In the genomic region with DNA sequence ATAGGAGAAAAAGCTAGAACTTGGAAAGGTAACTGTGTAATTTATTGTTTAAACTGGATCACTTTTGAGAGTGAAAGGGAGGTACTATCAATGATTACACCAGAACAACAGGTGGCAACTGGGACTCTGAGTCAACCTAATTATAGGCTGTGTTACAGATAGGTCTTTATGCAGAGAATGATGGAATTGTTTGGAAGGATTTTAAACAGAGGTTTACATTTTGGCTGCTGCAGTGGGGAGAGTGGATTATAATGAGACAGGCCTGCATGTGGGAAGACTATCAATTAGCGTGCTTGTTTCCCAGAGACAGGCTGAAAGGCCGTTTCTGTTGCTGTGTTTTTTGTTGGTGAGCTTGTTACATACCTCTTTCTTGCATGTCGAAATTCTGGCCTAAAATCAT, we compare ENCODE assay signal across 17 cellular contexts.
DNase-seq lines count a peak whose midpoint lies in the region; ATAC-seq and TF ChIP-seq lines count a peak whose summit lies in the region.
"Had no signal": no experiment of that assay in that cellular context is flagged by ENCODE, and none has a peak within 500 bp of the region (broad histone marks: within the 10 kb centered on the region; RNA-seq: fewer than 3 reads in every experiment).

No MANE protein-coding gene starts in this region.

- H3K9me2 ChIP-seq in SK-N-SH: no peaks in the 10 kb centered on the region

- no peak overlapping the region; a peak in 1 of 4 replicates for H3K27ac ChIP-seq in SK-N-SH (ENCODE audit: low read depth in 2 of 2, low read length in 1 of 2)
- H3K27ac ChIP-seq in dorsolateral prefrontal cortex: peak overlapping the region in 37 of 59 donors; percentile 1 to 71 (median 43)
- H3K27ac ChIP-seq: brain microvascular endothelial cell, gastroesophageal sphincter had no signal

- H2AFZ ChIP-seq in SK-N-SH (ENCODE audit: low read depth): no peak overlapping the region

- H3K4me3 ChIP-seq in SK-N-SH (ENCODE audit: low read depth in 2 of 2, low read length in 1 of 2) (no peak overlapping the region), dorsolateral prefrontal cortex (peak overlapping the region in 2 of 59 donors; percentile 14 to 20), H7 (ENCODE audit: insufficient read depth, low read depth, low read length) (no peak overlapping the region)
- H3K4me3 ChIP-seq: gastroesophageal sphincter had no signal

- POLR2A ChIA-PET in SK-N-SH (lab: Yijun Ruan, JAX): no interaction called here

- H3K4me1 ChIP-seq in SK-N-SH (ENCODE audit: control insufficient read depth in 1 of 2, insufficient read depth in 2 of 2, low read depth in 1 of 2, low read length in 1 of 2): peaks cover 0 to 4% of the 10 kb centered on the region in 2 experiments; a peak in 2 of 4 replicates
- H3K4me1 ChIP-seq: gastroesophageal sphincter had no signal

- CTCF ChIA-PET in SK-N-SH (lab: Yijun Ruan, JAX): no interaction called here

- H3K4me2 ChIP-seq in SK-N-SH: no peak overlapping the region

- H3F3A ChIP-seq in SK-N-SH (replicated peaks; ENCODE audit: insufficient read depth): no peaks in the 10 kb centered on the region

- no peak overlapping the region for H3K9ac ChIP-seq in SK-N-SH

- ATAC-seq in SK-N-SH treated with all-trans-retinoic acid at 6 μM for 48 hours: no peak
- ATAC-seq: gastroesophageal sphincter; right cardiac atrium; stimulated activated memory B cell treated with anti-CD40 and anti-IgM and Interleukin-4, amounts not matched to agents 10 μg/mL and 1 μg/mL and 100 μg/mL, for 72 hours had no signal

- no peak for TF ChIP-seq CTCF in SK-N-SH (IDR thresholded peaks at IDR 0.05)
- no peak for TF ChIP-seq CTCF in dorsolateral prefrontal cortex (IDR thresholded peaks at IDR 0.05 in 54 of 56, conservative IDR thresholded peaks at IDR 0.05 in 2 of 56; ENCODE audit: low read depth in 1 of 56, partially characterized antibody in 56 of 56)

- no peaks in the 10 kb centered on the region for H4K20me1 ChIP-seq in SK-N-SH (ENCODE audit: insufficient read depth)

- no peak for TF ChIP-seq EP300 in SK-N-SH (IDR thresholded peaks at IDR 0.05; ENCODE audit: borderline replicate concordance in 1 of 2, low read depth in 1 of 2, low read length in 1 of 2)

- intact Hi-C loops in dorsolateral prefrontal cortex (cut with DNase I): no loop called here

- no peak for DNase-seq in SK-N-SH
- peak; percentile 98 for DNase-seq in NCI-H2227 treated with DMSO at 0.1 percent for 48 hours (lab: John Stamatoyannopoulos, UW)
- peak in 1 of 10 donors; percentile 11 for DNase-seq in dorsolateral prefrontal cortex
- peak; percentile 60 for DNase-seq in superior temporal gyrus (ENCODE audit: extremely low spot score)
- no peak for DNase-seq in NCI-H187 treated with DMSO at 0.1 percent for 48 hours (lab: John Stamatoyannopoulos, UW)
- DNase-seq in H7: no peak
- no peak for DNase-seq in stimulated activated CD4-positive, alpha-beta T cell treated with anti-CD3 and anti-CD28 coated beads, Interleukin-4, amount 100 ng/mL, for 1 hour
- DNase-seq: activated naive CD4-positive, alpha-beta T cell; brain microvascular endothelial cell; endodermal cell; NCI-H524; right cardiac atrium; SHP77 treated with DMSO at 0.1 percent for 48 hours; stimulated activated CD4-positive, alpha-beta T cell treated with anti-CD3 and anti-CD28 coated beads, Interleukin-4, amount 100 ng/mL, for 4 hours had no signal

- TF ChIP-seq RAD21 in SK-N-SH (IDR thresholded peaks at IDR 0.05; ENCODE audit: low read length): no peak

- H3K36me3 ChIP-seq in SK-N-SH (replicated peaks in 1 of 2; ENCODE audit: control insufficient read depth in 1 of 2, insufficient read depth in 2 of 2, low read length in 1 of 2) (no peaks in the 10 kb centered on the region), H7 (replicated peaks; ENCODE audit: control insufficient read depth, insufficient read depth, low read length) (no peaks in the 10 kb centered on the region)
- H3K36me3 ChIP-seq: brain microvascular endothelial cell, gastroesophageal sphincter had no signal

- no peaks in the 10 kb centered on the region for H3K79me2 ChIP-seq in SK-N-SH (ENCODE audit: insufficient read depth)

- H3K27me3 ChIP-seq in SK-N-SH (ENCODE audit: insufficient read depth) (no peaks in the 10 kb centered on the region), dorsolateral prefrontal cortex (no peaks in the 10 kb centered on the region), H7 (ENCODE audit: control insufficient read depth, insufficient read depth, low read length) (no peaks in the 10 kb centered on the region)
- H3K27me3 ChIP-seq: brain microvascular endothelial cell, gastroesophageal sphincter had no signal

- 58% methylated on average over 3 of the region's 3 CpGs for WGBS in SK-N-SH (ENCODE audit: low lambda C conversion rate)

- no peaks in the 10 kb centered on the region for H3K9me3 ChIP-seq in SK-N-SH
- H3K9me3 ChIP-seq: gastroesophageal sphincter had no signal

TF ChIP-seq in SK-N-SH, 30 proteins besides CTCF, POLR2A, EP300 and RAD21:
- TF ChIP-seq YY1 (IDR thresholded peaks at IDR 0.05; ENCODE audit: low read depth) (no peak), RCOR1 (IDR thresholded peaks at IDR 0.05; ENCODE audit: low read length) (0 out of 2 replicates have a peak, but pooled peaks have one; percentile 45), RFX5 (IDR thresholded peaks at IDR 0.05; ENCODE audit: low read length) (no peak), GATA2 (CRISPR knock-in tag; IDR thresholded peaks at IDR 0.05) (peak; percentile 21; the same call in 1 of the 2 replicates)

TF ChIP-seq in SK-N-SH treated with all-trans-retinoic acid at 6 μM for 48 hours, 23 proteins besides CTCF, POLR2A, EP300 and RAD21:
- TF ChIP-seq TOX (CRISPR knock-in tag; IDR thresholded peaks at IDR 0.05; ENCODE audit: borderline replicate concordance): no peak
- TF ChIP-seq ZNF565 (CRISPR knock-in tag; conservative IDR thresholded peaks at IDR 0.05; ENCODE audit: low read depth): no peak
- no peak for TF ChIP-seq SNAI2 (CRISPR knock-in tag; IDR thresholded peaks at IDR 0.05)
- TF ChIP-seq CSDC2 (CRISPR knock-in tag; IDR thresholded peaks at IDR 0.05): no peak
- TF ChIP-seq ARNTL (CRISPR knock-in tag; IDR thresholded peaks at IDR 0.05; ENCODE audit: borderline replicate concordance, low read depth): no peak
- no peak for TF ChIP-seq TCF4 (CRISPR knock-in tag; IDR thresholded peaks at IDR 0.05; ENCODE audit: borderline replicate concordance)
- no peak for TF ChIP-seq RARB (CRISPR knock-in tag; IDR thresholded peaks at IDR 0.05)
- TF ChIP-seq, protein P1, sequence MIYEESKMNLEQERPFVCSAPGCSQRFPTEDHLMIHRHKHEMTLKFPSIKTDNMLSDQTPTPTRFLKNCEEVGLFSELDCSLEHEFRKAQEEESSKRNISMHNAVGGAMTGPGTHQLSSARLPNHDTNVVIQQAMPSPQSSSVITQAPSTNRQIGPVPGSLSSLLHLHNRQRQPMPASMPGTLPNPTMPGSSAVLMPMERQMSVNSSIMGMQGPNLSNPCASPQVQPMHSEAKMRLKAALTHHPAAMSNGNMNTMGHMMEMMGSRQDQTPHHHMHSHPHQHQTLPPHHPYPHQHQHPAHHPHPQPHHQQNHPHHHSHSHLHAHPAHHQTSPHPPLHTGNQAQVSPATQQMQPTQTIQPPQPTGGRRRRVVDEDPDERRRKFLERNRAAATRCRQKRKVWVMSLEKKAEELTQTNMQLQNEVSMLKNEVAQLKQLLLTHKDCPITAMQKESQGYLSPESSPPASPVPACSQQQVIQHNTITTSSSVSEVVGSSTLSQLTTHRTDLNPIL (CRISPR knock-in tag; IDR thresholded peaks at IDR 0.05; ENCODE audit: low read depth): no peak
- TF ChIP-seq ISL1 (CRISPR knock-in tag; IDR thresholded peaks at IDR 0.05): no peak
TF ChIP-seq in SK-N-SH treated with all-trans-retinoic acid at 6 μM for 48 hours: peak in this region for 0.

Comparison
In these comparisons a context has a peak if more than half of its experiments do, and no peak if none do; other contexts are left out.
1. DNase-seq: peak in NCI-H2227 treated with DMSO at 0.1 percent for 48 hours (single experiment) and superior temporal gyrus (single experiment); none in SK-N-SH (single experiment), NCI-H187 treated with DMSO at 0.1 percent for 48 hours (single experiment), H7 (single experiment) and stimulated activated CD4-positive, alpha-beta T cell treated with anti-CD3 and anti-CD28 coated beads, Interleukin-4, amount 100 ng/mL, for 1 hour (single experiment).
2. H3K27ac ChIP-seq: peak in dorsolateral prefrontal cortex (37 of 59); none in SK-N-SH (0 of 2).